ENCODE assay signal across 29 cellular contexts in the genomic region with DNA sequence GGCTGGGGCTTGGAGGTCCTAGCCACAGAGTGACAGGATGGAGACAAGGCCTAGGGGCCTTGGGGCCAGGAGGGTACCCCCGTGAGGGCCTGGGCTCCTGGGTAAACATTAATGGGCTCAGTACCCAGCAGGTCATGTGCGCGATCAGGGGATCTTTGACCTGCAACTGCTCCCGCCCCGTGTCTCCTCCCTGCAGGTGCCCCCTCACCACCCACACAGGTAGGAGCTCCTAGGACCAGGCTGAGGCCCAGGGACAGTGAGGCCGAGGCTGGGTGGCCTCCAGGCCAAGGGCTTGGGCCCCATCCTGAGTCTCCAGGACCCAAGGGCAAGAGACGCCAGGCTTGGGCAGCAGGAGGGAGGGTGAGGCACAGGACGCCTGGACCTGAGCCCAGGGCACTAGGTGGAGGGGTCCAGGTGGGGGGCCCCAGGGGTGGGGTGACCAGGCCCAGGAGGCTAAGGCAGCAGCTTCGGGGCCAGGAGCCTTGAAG. TPM values are rescaled to one million over a fixed set of nuclear protein-coding genes. Genes with fewer than 3 reads are reported as not detected.
"Had no signal": no experiment of that assay in that cellular context is flagged by ENCODE, and none has a peak within 500 bp of the region (broad histone marks: within the 10 kb centered on the region; RNA-seq: fewer than 3 reads in every experiment).

SLC34A3 (plus strand) TSS at position 182 of the 488 bp plus-strand sequence. CDS start 802 bp downstream, outside the sequence.

- ATAC-seq: activated CD4-positive, alpha-beta T cell treated with anti-CD3 and anti-CD28 coated beads for 36 hours; activated T-cell treated with anti-CD3 and anti-CD28 coated beads, Interleukin-2, amount 50 U/mL, for 72 hours had no signal

- H3K36me3 ChIP-seq: Peyer's patch, SJCRH30 had no signal

- H3K4me3 Mint-ChIP-seq: activated CD4-positive, alpha-beta memory T cell treated with anti-CD3 and anti-CD28 coated beads, Interleukin-2, amount 10 ng/mL, durations not matched to agents 7 days and 5 days; activated CD4-positive, alpha-beta T cell treated with anti-CD3 and anti-CD28 coated beads for 36 hours; activated naive CD4-positive, alpha-beta T cell treated with anti-CD3 and anti-CD28 coated beads, Interleukin-2, amount 10 ng/mL, durations not matched to agents 7 days and 5 days; activated naive CD8-positive, alpha-beta T cell treated with anti-CD3 and anti-CD28 coated beads for 36 hours; activated T-cell treated with anti-CD3 and anti-CD28 coated beads, Interleukin-2, amount 50 U/mL, for 72 hours had no signal

- H3K27me3 Mint-ChIP-seq: activated CD4-positive, alpha-beta memory T cell treated with anti-CD3 and anti-CD28 coated beads, Interleukin-2, amount 10 ng/mL, durations not matched to agents 7 days and 5 days had no signal

- H3K27ac Mint-ChIP-seq: activated CD4-positive, alpha-beta memory T cell treated with anti-CD3 and anti-CD28 coated beads, Interleukin-2, amount 10 ng/mL, durations not matched to agents 7 days and 5 days; activated CD4-positive, alpha-beta T cell treated with anti-CD3 and anti-CD28 coated beads for 36 hours; activated naive CD4-positive, alpha-beta T cell treated with anti-CD3 and anti-CD28 coated beads, Interleukin-2, amount 10 ng/mL, durations not matched to agents 7 days and 5 days; activated naive CD8-positive, alpha-beta T cell treated with anti-CD3 and anti-CD28 coated beads for 36 hours; activated T-cell treated with anti-CD3 and anti-CD28 coated beads, Interleukin-2, amount 50 U/mL, for 72 hours; activated T-helper 2 cell treated with anti-CD3 and anti-CD28 coated beads, Interferon-gamma antibody, Interleukin-2, Interleukin-4, amounts not matched to agents 10 μg/mL and 5 μg/mL and 100 μg/mL, durations not matched to agents 14 hours and 24 hours and 36 hours had no signal

- H3K27ac ChIP-seq: RWPE1, SJCRH30, VCaP had no signal

- H3K9me3 ChIP-seq: SJCRH30, SK-N-SH had no signal

- H3K4me3 ChIP-seq: SJCRH30 had no signal

- H3K36me3 Mint-ChIP-seq: activated naive CD4-positive, alpha-beta T cell treated with anti-CD3 and anti-CD28 coated beads, Interleukin-2, amount 10 ng/mL, durations not matched to agents 7 days and 5 days; activated naive CD8-positive, alpha-beta T cell treated with anti-CD3 and anti-CD28 coated beads for 36 hours had no signal

- DNase-seq: activated CD4-positive, alpha-beta memory T cell treated with anti-CD3 and anti-CD28 coated beads, Interleukin-2, amount 10 ng/mL, durations not matched to agents 7 days and 5 days; activated CD4-positive, alpha-beta T cell treated with anti-CD3 and anti-CD28 coated beads for 36 hours; activated CD4-positive, alpha-beta T cell treated with anti-CD3 and anti-CD28 coated beads, Interleukin-2, amount 50 U/mL, for 1 hour; activated gamma-delta T cell treated with Interleukin-2 at 50 U/mL for 16 hours; activated naive CD4-positive, alpha-beta T cell treated with anti-CD3 and anti-CD28 coated beads, Interleukin-2, amount 10 ng/mL, durations not matched to agents 7 days and 5 days; activated naive CD8-positive, alpha-beta T cell treated with anti-CD3 and anti-CD28 coated beads for 36 hours; activated T-cell treated with anti-CD3 and anti-CD28 coated beads, Interleukin-2, amount 50 U/mL, for 72 hours; anterior cingulate cortex; cerebellar nuclear complex; Kasumi-1; NCI-H1048; NCI-H146; NCI-H1930; NCI-H2171; NCI-H2227 treated with DMSO at 0.1 percent for 48 hours; NCI-H510A; NCI-H69; NK-92 treated with Interleukin-12 subunit alpha and Interleukin-12 subunit beta, amount 100 ng/mL, for 24 hours; Right ventricle myocardium superior; SJCRH30; SK-N-SH; T-helper 1 cell had no signal

- H3K9me3 Mint-ChIP-seq: activated CD4-positive, alpha-beta memory T cell treated with anti-CD3 and anti-CD28 coated beads, Interleukin-2, amount 10 ng/mL, durations not matched to agents 7 days and 5 days; activated naive CD4-positive, alpha-beta T cell treated with anti-CD3 and anti-CD28 coated beads, Interleukin-2, amount 10 ng/mL, durations not matched to agents 7 days and 5 days; activated naive CD8-positive, alpha-beta T cell treated with anti-CD3 and anti-CD28 coated beads for 36 hours; activated T-cell treated with anti-CD3 and anti-CD28 coated beads, Interleukin-2, amount 50 U/mL, for 72 hours; activated T-helper 2 cell treated with anti-CD3 and anti-CD28 coated beads, Interferon-gamma antibody, Interleukin-2, Interleukin-4, amounts not matched to agents 10 μg/mL and 5 μg/mL and 100 μg/mL, durations not matched to agents 14 hours and 24 hours and 36 hours had no signal

- H3K4me2 ChIP-seq: SK-N-SH had no signal

- H3K9ac ChIP-seq: SK-N-SH had no signal

RNA-seq across cellular contexts. Expression of gene SLC34A3, which starts in this region (rescaled TPM):
- total RNA-seq: activated CD4-positive, alpha-beta memory T cell treated with anti-CD3 and anti-CD28 coated beads, Interleukin-2, amount 10 ng/mL, durations not matched to agents 7 days and 5 days; activated CD4-positive, alpha-beta T cell treated with anti-CD3 and anti-CD28 coated beads for 36 hours; activated CD8-positive, alpha-beta memory T cell treated with anti-CD3 and anti-CD28 coated beads for 36 hours; activated naive CD8-positive, alpha-beta T cell treated with anti-CD3 and anti-CD28 coated beads for 36 hours; activated T-helper 2 cell treated with anti-CD3 and anti-CD28 coated beads, Interferon-gamma antibody, Interleukin-2, Interleukin-4, amounts not matched to agents 10 μg/mL and 5 μg/mL and 100 μg/mL, durations not matched to agents 14 hours and 24 hours and 36 hours; cardiac septum; Right ventricle myocardium superior; T-helper 2 cell treated with Interferon-gamma antibody and Interleukin-4, amounts not matched to agents 100 ng/mL and 5 ng/mL, for 36 hours had no signal
- polyA plus RNA-seq: SK-N-SH had no signal
